Comparison of ENCODE assay signal across 15 cellular contexts in genomic region chr4:48792348-48793006, GRCh38. TPM values are rescaled to one million over a fixed set of nuclear protein-coding genes. Genes with fewer than 3 reads are reported as not detected.
DNase-seq lines count a peak whose midpoint lies in the region; ATAC-seq and TF ChIP-seq lines count a peak whose summit lies in the region.
"Had no signal": no experiment of that assay in that cellular context is flagged by ENCODE, and none has a peak within 500 bp of the region (broad histone marks: within the 10 kb centered on the region; RNA-seq: fewer than 3 reads in every experiment).

No MANE protein-coding gene starts in this region.

- no peak for TF ChIP-seq CTCF in fibroblast of the aortic adventitia (IDR thresholded peaks at IDR 0.05; ENCODE audit: insufficient read depth, low read length)
- no peak for TF ChIP-seq CTCF in psoas muscle (IDR thresholded peaks at IDR 0.05)

- ATAC-seq in GM18867 (IDR thresholded peaks at IDR 0.05; ENCODE audit: unreplicated experiment) (peak; percentile 60), psoas muscle (no peak)
- no peak for ATAC-seq in effector memory CD8-positive, alpha-beta T cell (replicated peaks)
- ATAC-seq: CD8-positive, alpha-beta T cell; lower lobe of right lung had no signal

- no peaks in the 10 kb centered on the region for H3K9me3 ChIP-seq in psoas muscle
- H3K9me3 ChIP-seq: heart right ventricle, lower lobe of right lung, neutrophil had no signal

- DNase-seq in EH (ENCODE audit: low read depth) (peak; percentile 34), MV-4-11 (lab: John Stamatoyannopoulos, UW) (peak; percentile 68), fibroblast of the aortic adventitia (ENCODE audit: low read depth) (peak; percentile 50), psoas muscle (no peak), dedifferentiated amniotic fluid mesenchymal stem cell (ENCODE audit: extremely low spot score) (no peak)
- no peak for DNase-seq in effector memory CD8-positive, alpha-beta T cell
- DNase-seq: amniotic stem cell; CD8-positive, alpha-beta T cell; effector memory CD4-positive, alpha-beta T cell; heart right ventricle; lower lobe of right lung; NCI-H1694; NCI-H69 had no signal

- no peaks in the 10 kb centered on the region for H3K36me3 Mint-ChIP-seq in effector memory CD8-positive, alpha-beta T cell (ENCODE audit: insufficient read depth)
- H3K36me3 Mint-ChIP-seq: CD8-positive, alpha-beta T cell had no signal

- no peaks in the 10 kb centered on the region for H3K4me1 Mint-ChIP-seq in effector memory CD8-positive, alpha-beta T cell (ENCODE audit: low read depth in 2 of 2)

- WGBS in psoas muscle, 3 donors, result 77 to 84% (median 82%) methylated on average over 5 of the region's 5 CpGs

- no peaks in the 10 kb centered on the region for H3K27me3 Mint-ChIP-seq in effector memory CD8-positive, alpha-beta T cell

- H3K4me1 ChIP-seq in psoas muscle, result no peaks in the 10 kb centered on the region
- H3K4me1 ChIP-seq: lower lobe of right lung had no signal

- no peaks in the 10 kb centered on the region for H3K27me3 ChIP-seq in psoas muscle (ENCODE audit: insufficient read depth in 3 of 3, low read length in 2 of 3)
- H3K27me3 ChIP-seq: heart right ventricle, neutrophil had no signal

- no peak overlapping the region for H3K4me3 ChIP-seq in fibroblast of the aortic adventitia (ENCODE audit: low read depth, low read length)
- no peak overlapping the region for H3K4me3 ChIP-seq in psoas muscle
- H3K4me3 ChIP-seq: heart right ventricle, lower lobe of right lung had no signal

- no peak overlapping the region for H3K4me3 Mint-ChIP-seq in effector memory CD8-positive, alpha-beta T cell
- H3K4me3 Mint-ChIP-seq: CD8-positive, alpha-beta T cell had no signal

- no peak overlapping the region for H3K27ac Mint-ChIP-seq in effector memory CD8-positive, alpha-beta T cell
- H3K27ac Mint-ChIP-seq: CD8-positive, alpha-beta T cell had no signal

- H3K36me3 ChIP-seq in psoas muscle (ENCODE audit: insufficient read depth in 1 of 2, low read depth in 1 of 2), result no peaks in the 10 kb centered on the region
- H3K36me3 ChIP-seq: heart right ventricle, lower lobe of right lung, neutrophil had no signal

- H3K27ac ChIP-seq in psoas muscle, result no peak overlapping the region
- H3K27ac ChIP-seq: heart right ventricle, lower lobe of right lung, neutrophil had no signal

- intact Hi-C loops in psoas muscle (cut with DNase I), result no loop called here

- H3K9me3 Mint-ChIP-seq in effector memory CD8-positive, alpha-beta T cell, result no peaks in the 10 kb centered on the region
- H3K9me3 Mint-ChIP-seq: CD8-positive, alpha-beta T cell had no signal

RNA-seq across cellular contexts. Expression of gene FRYL, which starts 12.4 kb away (rescaled TPM):
- 43.8 and 60.3 TPM in 2 replicates for total RNA-seq in fibroblast of the aortic adventitia (ENCODE audit: low replicate concordance)
- total RNA-seq in psoas muscle, result 10 to 100 TPM; 15.0 to 21.7 (median 20.9) TPM
- 10 to 100 TPM in 2 of 3 donors, 1 to 10 TPM in 1; 4.8 to 14.5 (median 10.3) TPM for polyA plus RNA-seq in psoas muscle

RNA-seq across cellular contexts. Expression of gene OCIAD1, which starts 38.4 kb away (rescaled TPM):
- 128 and 181 TPM in 2 replicates for total RNA-seq in fibroblast of the aortic adventitia (ENCODE audit: low replicate concordance)
- total RNA-seq in psoas muscle, result 100 to 1,000 TPM; 118 to 160 (median 136) TPM
- polyA plus RNA-seq in psoas muscle, result 100 to 1,000 TPM; 106 to 121 (median 107) TPM

Comparison
In these comparisons a context has a peak if more than half of its experiments do, and no peak if none do; other contexts are left out.
1. DNase-seq: peak in EH (single experiment), MV-4-11 (single experiment) and fibroblast of the aortic adventitia (single experiment); none in psoas muscle (0 of 2), effector memory CD8-positive, alpha-beta T cell (0 of 3) and dedifferentiated amniotic fluid mesenchymal stem cell (single experiment).